1 cellular context compared by ENCODE assay signal in the genomic region with DNA sequence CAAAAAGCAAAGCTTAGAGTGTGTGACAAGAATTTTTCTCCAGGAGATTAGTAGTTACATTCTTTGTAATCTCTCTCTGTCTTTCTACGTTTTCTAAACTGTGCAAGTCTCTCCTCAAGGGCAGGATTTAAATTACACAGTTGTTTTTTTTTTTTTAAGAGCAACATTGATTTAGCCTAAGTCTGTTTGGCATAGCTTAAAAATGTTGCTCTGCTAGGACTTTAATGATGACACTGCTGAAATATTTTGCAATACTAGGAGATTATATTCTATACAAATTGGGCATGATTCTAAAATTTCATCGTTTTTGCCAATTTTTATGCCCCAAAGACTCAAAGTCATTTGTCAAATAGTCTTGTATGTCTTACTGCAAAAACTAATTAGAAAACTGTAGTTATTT.
TF ChIP-seq lines count a peak whose summit lies in the region.

No MANE protein-coding gene starts in this region.

TF ChIP-seq in IMR-90, 13 proteins besides CTCF, POLR2A, EP300 and RAD21 (continued from another document):
- TF ChIP-seq, protein P1, sequence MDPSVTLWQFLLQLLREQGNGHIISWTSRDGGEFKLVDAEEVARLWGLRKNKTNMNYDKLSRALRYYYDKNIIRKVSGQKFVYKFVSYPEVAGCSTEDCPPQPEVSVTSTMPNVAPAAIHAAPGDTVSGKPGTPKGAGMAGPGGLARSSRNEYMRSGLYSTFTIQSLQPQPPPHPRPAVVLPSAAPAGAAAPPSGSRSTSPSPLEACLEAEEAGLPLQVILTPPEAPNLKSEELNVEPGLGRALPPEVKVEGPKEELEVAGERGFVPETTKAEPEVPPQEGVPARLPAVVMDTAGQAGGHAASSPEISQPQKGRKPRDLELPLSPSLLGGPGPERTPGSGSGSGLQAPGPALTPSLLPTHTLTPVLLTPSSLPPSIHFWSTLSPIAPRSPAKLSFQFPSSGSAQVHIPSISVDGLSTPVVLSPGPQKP (IDR thresholded peaks at IDR 0.05; ENCODE audit: borderline replicate concordance, low read depth, low read length) = no peak
